In the genomic region with DNA sequence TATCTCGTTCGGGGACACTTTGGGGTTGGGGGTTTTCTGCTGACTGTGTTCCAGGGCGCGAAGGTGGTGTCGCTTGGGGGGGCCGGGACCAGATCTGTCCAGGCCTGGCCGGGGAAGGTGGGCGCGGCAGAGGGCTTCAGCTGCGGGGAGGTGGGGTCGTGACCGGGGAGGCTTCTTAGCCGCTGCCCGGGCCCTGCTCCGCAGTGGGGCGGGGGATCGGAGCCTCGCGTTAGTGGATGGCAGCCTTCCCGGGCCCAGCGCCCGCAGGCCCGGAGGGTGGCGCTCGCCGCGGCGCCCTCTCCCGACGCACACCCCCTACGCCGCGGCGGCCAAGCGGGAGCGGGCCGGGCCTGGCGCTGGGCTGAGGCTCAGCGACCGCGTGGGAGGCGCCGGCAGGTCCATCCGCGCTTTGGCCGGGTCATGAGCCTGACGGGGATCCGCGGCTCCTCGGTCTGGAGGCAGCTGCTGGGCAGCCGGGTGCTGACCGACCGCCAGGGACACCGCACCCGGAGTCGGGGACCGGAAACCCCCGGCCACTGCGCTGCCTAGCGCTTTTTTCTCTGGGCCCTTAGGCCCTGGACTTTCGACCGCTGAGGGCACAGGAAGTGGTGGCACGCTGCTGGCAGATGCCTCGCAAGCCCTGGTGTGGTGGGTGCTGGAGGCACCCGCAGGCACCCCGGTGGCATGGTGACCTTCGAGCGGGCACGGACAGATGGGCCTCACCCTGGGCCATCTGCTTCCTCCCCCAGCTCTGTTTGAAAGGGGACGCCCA, we compare ENCODE assay signal across 8 cellular contexts. TPM values are rescaled to one million over a fixed set of nuclear protein-coding genes. Genes with fewer than 3 reads are reported as not detected.
DNase-seq lines count a peak whose midpoint lies in the region; ATAC-seq and TF ChIP-seq lines count a peak whose summit lies in the region.

No MANE protein-coding gene starts in this region.

- H3K36me3 ChIP-seq in Caco-2 (ENCODE audit: control insufficient read depth, insufficient read depth, low read length) (peaks cover 1% of the 10 kb centered on the region), NT2/D1 (ENCODE audit: insufficient read depth, insufficient read length, low read length) (peaks cover 17% of the 10 kb centered on the region), left ventricle myocardium inferior (no peaks in the 10 kb centered on the region), parathyroid adenoma (ENCODE audit: control insufficient read depth, insufficient read depth, low read length) (no peaks in the 10 kb centered on the region)

- no peaks in the 10 kb centered on the region for H3K9me3 ChIP-seq in Caco-2
- H3K9me3 ChIP-seq in NT2/D1 (ENCODE audit: insufficient read depth, low read length), result no peaks in the 10 kb centered on the region
- H3K9me3 ChIP-seq in left ventricle myocardium inferior (replicated peaks), result no peaks in the 10 kb centered on the region
- no peaks in the 10 kb centered on the region for H3K9me3 ChIP-seq in parathyroid adenoma (ENCODE audit: control insufficient read depth, low read length)

- CTCF ChIA-PET in Caco-2 (lab: Charles Lee), result interaction anchor here (0.6 to 1.1 kb wide), 5 partner anchors 11 to 1647 kb away, joined by 3 to 5 read pairs (median 3); no protein-coding TSS in a partner anchor

- peak; percentile 28 for ATAC-seq in GM21526 (IDR thresholded peaks at IDR 0.05; ENCODE audit: low FRiP score, unreplicated experiment)
- ATAC-seq in activated naive CD8-positive, alpha-beta T cell treated with anti-CD3 and anti-CD28 coated beads, Interleukin-2, amount 50 U/mL, for 24 hours, result peak; percentile 17

- peaks cover 48% of the 10 kb centered on the region for H3K79me2 ChIP-seq in parathyroid adenoma

- peak in 1 of 2 experiments; percentile 70 for DNase-seq in Caco-2
- no peak for DNase-seq in NT2/D1 (ENCODE audit: low read depth, low spot score)
- DNase-seq in activated naive CD8-positive, alpha-beta T cell treated with anti-CD3 and anti-CD28 coated beads, Interleukin-2, amount 50 U/mL, for 24 hours, result peak; percentile 47
- DNase-seq in left ventricle myocardium inferior, result peak; percentile 72
- DNase-seq in OCI-M2 (lab: John Stamatoyannopoulos, UW; ENCODE audit: unreplicated experiment), result no peak
- no peak for DNase-seq in NCI-H187 treated with DMSO at 0.1 percent for 48 hours (lab: John Stamatoyannopoulos, UW)

- H3K27ac ChIP-seq in left ventricle myocardium inferior (replicated peaks) (peak overlapping the region; percentile 88), parathyroid adenoma (peak overlapping the region; percentile 87)

- peak overlapping the region; percentile 75 for H3K4me3 ChIP-seq in Caco-2 (ENCODE audit: low read depth, low read length)
- H3K4me3 ChIP-seq in NT2/D1 (ENCODE audit: insufficient read length, low read depth), result peak overlapping the region; percentile 78
- H3K4me3 ChIP-seq in left ventricle myocardium inferior, result peak overlapping the region; percentile 90
- peak overlapping the region; percentile 78 for H3K4me3 ChIP-seq in parathyroid adenoma (ENCODE audit: low read depth, low read length)

- no peak overlapping the region for H3K27ac Mint-ChIP-seq in Caco-2 (ENCODE audit: unreplicated experiment)
- H3K27ac Mint-ChIP-seq in activated naive CD8-positive, alpha-beta T cell treated with anti-CD3 and anti-CD28 coated beads, Interleukin-2, amount 50 U/mL, for 24 hours, result peak overlapping the region; percentile 56

- intact Hi-C loops in Caco-2 (cut with micrococcal nuclease; ENCODE audit: unreplicated experiment), result loop anchor here (1.0 kb wide), 1 partner anchor 24 kb away; no protein-coding TSS in a partner anchor
- intact Hi-C loops in left ventricle myocardium inferior (cut with micrococcal nuclease), result no loop called here

- H2AFZ ChIP-seq in parathyroid adenoma, result peak overlapping the region; percentile 65

- no peaks in the 10 kb centered on the region for H3K9me3 Mint-ChIP-seq in Caco-2 (ENCODE audit: unreplicated experiment)
- no peaks in the 10 kb centered on the region for H3K9me3 Mint-ChIP-seq in activated naive CD8-positive, alpha-beta T cell treated with anti-CD3 and anti-CD28 coated beads, Interleukin-2, amount 50 U/mL, for 24 hours

- no peaks in the 10 kb centered on the region for H3K27me3 ChIP-seq in Caco-2 (replicated peaks; ENCODE audit: control insufficient read depth, insufficient read depth, low read length)
- peaks cover 19% of the 10 kb centered on the region for H3K27me3 ChIP-seq in NT2/D1 (ENCODE audit: insufficient read depth, insufficient read length)
- H3K27me3 ChIP-seq in left ventricle myocardium inferior (ENCODE audit: low read depth), result no peaks in the 10 kb centered on the region
- H3K27me3 ChIP-seq in parathyroid adenoma (ENCODE audit: control insufficient read depth, insufficient read depth, low read length), result no peaks in the 10 kb centered on the region

- peaks cover 18% of the 10 kb centered on the region for H3K4me1 ChIP-seq in Caco-2
- H3K4me1 ChIP-seq in NT2/D1 (ENCODE audit: insufficient read depth, insufficient read length), result peaks cover 15% of the 10 kb centered on the region
- H3K4me1 ChIP-seq in left ventricle myocardium inferior, result peaks cover 84% of the 10 kb centered on the region
- H3K4me1 ChIP-seq in parathyroid adenoma, result peaks cover 38% of the 10 kb centered on the region

- peaks cover 34% of the 10 kb centered on the region for H3K4me1 Mint-ChIP-seq in Caco-2 (ENCODE audit: low read depth, unreplicated experiment)
- H3K4me1 Mint-ChIP-seq in activated naive CD8-positive, alpha-beta T cell treated with anti-CD3 and anti-CD28 coated beads, Interleukin-2, amount 50 U/mL, for 24 hours, result peaks cover 37% of the 10 kb centered on the region

- H3K4me3 Mint-ChIP-seq in Caco-2 (ENCODE audit: unreplicated experiment), result peak overlapping the region; percentile 93
- peak overlapping the region; percentile 82 for H3K4me3 Mint-ChIP-seq in activated naive CD8-positive, alpha-beta T cell treated with anti-CD3 and anti-CD28 coated beads, Interleukin-2, amount 50 U/mL, for 24 hours

- peak overlapping the region; percentile 90 for H3K9ac ChIP-seq in NT2/D1 (ENCODE audit: insufficient read length, low read depth)
- H3K9ac ChIP-seq in parathyroid adenoma, result peak overlapping the region; percentile 82

- no TSS peak for BruUV-seq in Caco-2 (replicated peaks; lab: Mats Ljungman, UMichigan)

- POLR2A ChIA-PET in Caco-2 (lab: Charles Lee), result interaction anchor here (0.8 kb wide), 1 partner anchor 25 kb away, joined by 3 read pairs; no protein-coding TSS in a partner anchor

- peak overlapping the region; percentile 97 for H3K4me2 ChIP-seq in parathyroid adenoma (ENCODE audit: low read length)

- peak in 1 of 2 experiments; percentile 42 for TF ChIP-seq CTCF in Caco-2 (IDR thresholded peaks at IDR 0.05; ENCODE audit: insufficient read depth in 1 of 2, low read depth in 1 of 2, low read length in 1 of 2, severe bottlenecking in 1 of 2, unreplicated experiment in 1 of 2)
- peak; percentile 58 for TF ChIP-seq CTCF in left ventricle myocardium inferior (IDR thresholded peaks at IDR 0.05; ENCODE audit: borderline replicate concordance)
- no peak for TF ChIP-seq CTCF in parathyroid adenoma (IDR thresholded peaks at IDR 0.05)

- peaks cover 38% of the 10 kb centered on the region for H3K36me3 Mint-ChIP-seq in Caco-2 (ENCODE audit: insufficient read depth, unreplicated experiment)
- H3K36me3 Mint-ChIP-seq in activated naive CD8-positive, alpha-beta T cell treated with anti-CD3 and anti-CD28 coated beads, Interleukin-2, amount 50 U/mL, for 24 hours (ENCODE audit: low read depth), result no peaks in the 10 kb centered on the region

- H3K27me3 Mint-ChIP-seq in Caco-2 (ENCODE audit: insufficient read depth, unreplicated experiment), result no peaks in the 10 kb centered on the region
- H3K27me3 Mint-ChIP-seq in activated naive CD8-positive, alpha-beta T cell treated with anti-CD3 and anti-CD28 coated beads, Interleukin-2, amount 50 U/mL, for 24 hours, result peaks cover 21% of the 10 kb centered on the region

RNA-seq across cellular contexts. Expression of a gene that starts 1.2 kb away (rescaled TPM):
- 70.2 and 76.6 TPM in 2 replicates for total RNA-seq in Caco-2 (2022)
- total RNA-seq in left ventricle myocardium inferior, result 51.0 TPM

RNA-seq across cellular contexts. Expression of a gene that starts 4.1 kb away (rescaled TPM):
- 68.1 and 75.0 TPM in 2 replicates for total RNA-seq in Caco-2 (2022)
- total RNA-seq in left ventricle myocardium inferior, result 30.1 TPM

RNA-seq across cellular contexts. Expression of a gene that starts 6.8 kb away (rescaled TPM):
- total RNA-seq in Caco-2 (2022), result 114 and 119 TPM in 2 replicates
- 75.7 TPM for total RNA-seq in left ventricle myocardium inferior

RNA-seq across cellular contexts. Expression of a gene that starts 28.0 kb away (rescaled TPM):
- 249 and 255 TPM in 2 replicates for total RNA-seq in Caco-2 (2022)
- 62.9 TPM for total RNA-seq in left ventricle myocardium inferior

RNA-seq across cellular contexts. Expression of a gene that starts 29.7 kb away (rescaled TPM):
- total RNA-seq in Caco-2 (2022) (23.8 and 25.2 TPM in 2 replicates), left ventricle myocardium inferior (9.6 TPM)

Comparison
In these comparisons a context has a peak if more than half of its experiments do, and no peak if none do; other contexts are left out.
1. DNase-seq: peak in activated naive CD8-positive, alpha-beta T cell treated with anti-CD3 and anti-CD28 coated beads, Interleukin-2, amount 50 U/mL, for 24 hours (single experiment) and left ventricle myocardium inferior (single experiment); none in NT2/D1 (single experiment), OCI-M2 (single experiment) and NCI-H187 treated with DMSO at 0.1 percent for 48 hours (single experiment).
2. Peak in every context shown above with its lines, with median percentiles within 50 percentile points of each other: H3K4me3 ChIP-seq.